ENCODE assay signal across 9 cellular contexts in genomic region chr1:47569681-47570470, GRCh38.
DNase-seq lines count a peak whose midpoint lies in the region; FAIRE-seq and TF ChIP-seq lines count a peak whose summit lies in the region.
"Had no signal": no experiment of that assay in that cellular context is flagged by ENCODE, and none has a peak within 500 bp of the region (broad histone marks: within the 10 kb centered on the region; RNA-seq: fewer than 3 reads in every experiment).

No MANE protein-coding gene starts in this region.

- H3K4me1 ChIP-seq in endothelial cell of umbilical vein (ENCODE audit: control insufficient read depth, extremely low read depth, insufficient read depth, low read length), result peaks cover 25% of the 10 kb centered on the region

- H3K27me3 Mint-ChIP-seq in Calu3 (ENCODE audit: unreplicated experiment) (no peaks in the 10 kb centered on the region), nephron (ENCODE audit: low read depth) (peaks cover 67% of the 10 kb centered on the region)

- no peaks in the 10 kb centered on the region for H3K27me3 ChIP-seq in endothelial cell of umbilical vein (ENCODE audit: control insufficient read depth in 2 of 2, insufficient read depth in 2 of 2, low read length in 2 of 2)

- H3K27ac ChIP-seq in endothelial cell of umbilical vein (ENCODE audit: insufficient read depth, low read depth, low read length), result peak overlapping the region; percentile 23

- FAIRE-seq in endothelial cell of umbilical vein (lab: Jason Lieb, UNC), result peak; percentile 96
- FAIRE-seq: TTC549 had no signal

- no peak for TF ChIP-seq POLR2A in endothelial cell of umbilical vein (IDR thresholded peaks at IDR 0.05; ENCODE audit: low read depth, low read length)

- H3K9me3 ChIP-seq in endothelial cell of umbilical vein (replicated peaks; ENCODE audit: control insufficient read depth, insufficient read depth, low read length), result no peaks in the 10 kb centered on the region

- H3K9me3 Mint-ChIP-seq in Calu3 (ENCODE audit: low read depth, unreplicated experiment) (no peaks in the 10 kb centered on the region), nephron (no peaks in the 10 kb centered on the region)

- no peaks in the 10 kb centered on the region for H4K20me1 ChIP-seq in endothelial cell of umbilical vein (replicated peaks; ENCODE audit: control insufficient read depth, extremely low read depth, insufficient read depth, low read length)

- H3K36me3 Mint-ChIP-seq in Calu3 (ENCODE audit: insufficient read depth, unreplicated experiment) (no peaks in the 10 kb centered on the region), nephron (ENCODE audit: low read depth) (no peaks in the 10 kb centered on the region)

- POLR2A ChIA-PET in endothelial cell of umbilical vein (lab: Charles Lee), result no interaction called here

- H3K79me2 ChIP-seq in endothelial cell of umbilical vein (ENCODE audit: control insufficient read depth, insufficient read depth, low read length), result no peaks in the 10 kb centered on the region

- BruUV-seq in Calu3 (replicated peaks; lab: Mats Ljungman, UMichigan), result no TSS peak
- no TSS peak for BruUV-seq in endothelial cell of umbilical vein (replicated peaks; lab: Mats Ljungman, UMichigan)

- dilution Hi-C loops in endothelial cell of umbilical vein (cut with MboI; ENCODE audit: extremely low pct_ligation_motif_present, low sequenced_read_pairs), result no loop called here

- peak overlapping the region; percentile 26 for H3K4me2 ChIP-seq in endothelial cell of umbilical vein (ENCODE audit: insufficient read depth, low read length)

- no peak overlapping the region for H3K9ac ChIP-seq in endothelial cell of umbilical vein (replicated peaks; ENCODE audit: extremely low read depth, insufficient read depth, low read length)

- TF ChIP-seq CTCF in Calu3 (IDR thresholded peaks at IDR 0.05; ENCODE audit: unreplicated experiment), result no peak
- peak; percentile 28 to 35 for TF ChIP-seq CTCF in endothelial cell of umbilical vein (IDR thresholded peaks at IDR 0.05; ENCODE audit: extremely low read depth in 1 of 2, insufficient read depth in 1 of 2, low read depth in 1 of 2, low read length in 2 of 2)
- peak; percentile 32 to 51 (median 39) for TF ChIP-seq CTCF in nephron (IDR thresholded peaks at IDR 0.05; ENCODE audit: unreplicated experiment in 3 of 3)

- peak; percentile 81 for DNase-seq in Calu3
- DNase-seq in NCI-H460 (ENCODE audit: extremely low read depth, low read depth), result peak; percentile 73
- DNase-seq in endothelial cell of umbilical vein (ENCODE audit: low read depth, low spot score), result peak; percentile 93
- DNase-seq in middle frontal gyrus (ENCODE audit: extremely low spot score, low spot score), result no peak
- DNase-seq in hippocampal formation (lab: John Stamatoyannopoulos, UW), result no peak
- no peak for DNase-seq in KG1 (lab: John Stamatoyannopoulos, UW)
- DNase-seq in stimulated activated CD4-positive, alpha-beta T cell treated with anti-CD3 and anti-CD28 coated beads, Interleukin-4, amount 100 ng/mL, for 1 hour, result no peak

- no peaks in the 10 kb centered on the region for H3K36me3 ChIP-seq in endothelial cell of umbilical vein (ENCODE audit: control insufficient read depth in 2 of 2, extremely low read depth in 1 of 2, insufficient read depth in 2 of 2, low read length in 2 of 2)

- H3K4me1 Mint-ChIP-seq in Calu3 (ENCODE audit: low read depth, unreplicated experiment), result peaks cover 21% of the 10 kb centered on the region
- H3K4me1 Mint-ChIP-seq in nephron, result peaks cover 32% of the 10 kb centered on the region

- peak overlapping the region; percentile 70 for H3K27ac Mint-ChIP-seq in Calu3 (ENCODE audit: unreplicated experiment)
- peak overlapping the region in 2 of 3 experiments; percentile 24 to 44 for H3K27ac Mint-ChIP-seq in nephron

- CTCF ChIA-PET in Calu3 (lab: Charles Lee), result interaction anchor here (0.8 to 1.7 kb wide), 11 partner anchors 9 to 156 kb away, joined by 3 to 25 read pairs (median 4); partner anchors contain the start of gene FOXD2
- CTCF ChIA-PET in endothelial cell of umbilical vein (lab: Charles Lee), result interaction anchor here (0.9 to 2.5 kb wide), 13 partner anchors 9 to 156 kb away, joined by 3 to 10 read pairs (median 5); partner anchors contain the start of gene FOXD2

- H2AFZ ChIP-seq in endothelial cell of umbilical vein (ENCODE audit: low read depth, low read length), result no peak overlapping the region

- intact Hi-C loops in Calu3 (cut with micrococcal nuclease; ENCODE audit: unreplicated experiment), result no loop called here
- intact Hi-C loops in endothelial cell of umbilical vein (cut with micrococcal nuclease), result loop anchor here (1.0 to 5.0 kb wide), 5 partner anchors 37 to 142 kb away; no protein-coding TSS in a partner anchor

- no peak overlapping the region for H3K4me3 Mint-ChIP-seq in Calu3 (ENCODE audit: low read depth, unreplicated experiment)
- H3K4me3 Mint-ChIP-seq in nephron, result peak overlapping the region in 1 of 3 experiments; percentile 36

- H3K9me1 ChIP-seq in endothelial cell of umbilical vein (replicated peaks; ENCODE audit: control insufficient read depth, extremely low read depth, insufficient read depth, low read length), result no peaks in the 10 kb centered on the region

- no peak overlapping the region for H3K4me3 ChIP-seq in endothelial cell of umbilical vein (replicated peaks in 1 of 3; ENCODE audit: insufficient read depth in 1 of 3, low read depth in 1 of 3, low read length in 3 of 3)

TF ChIP-seq in endothelial cell of umbilical vein, 7 proteins besides CTCF, POLR2A, EP300 and RAD21:
- peak; percentile 57 for TF ChIP-seq JUN (IDR thresholded peaks at IDR 0.05; ENCODE audit: borderline replicate concordance, insufficient read depth, insufficient read length, low read depth)
- no peak for TF ChIP-seq EZH2 (IDR thresholded peaks at IDR 0.05; ENCODE audit: borderline replicate concordance, low read depth, low read length, severe bottlenecking)
- TF ChIP-seq GATA2 (IDR thresholded peaks at IDR 0.05; ENCODE audit: insufficient read depth, insufficient read length, low read depth, low read length), result peak; percentile 67
- peak; percentile 60 for TF ChIP-seq POLR2AphosphoS5 (IDR thresholded peaks at IDR 0.05; ENCODE audit: insufficient read depth, low read depth, low read length)
- TF ChIP-seq MAX (IDR thresholded peaks at IDR 0.05; ENCODE audit: insufficient read depth, insufficient read length), result no peak
- no peak for TF ChIP-seq MYC (IDR thresholded peaks at IDR 0.05; ENCODE audit: low read depth, low read length)
- TF ChIP-seq FOS (IDR thresholded peaks at IDR 0.05; ENCODE audit: borderline replicate concordance, insufficient read depth, low read length), result peak; percentile 85

Comparison
In these comparisons a context has a peak if more than half of its experiments do, and no peak if none do; other contexts are left out.
1. DNase-seq: peak in Calu3 (single experiment), NCI-H460 (single experiment) and endothelial cell of umbilical vein (single experiment); none in middle frontal gyrus (single experiment), hippocampal formation (0 of 2), KG1 (single experiment) and stimulated activated CD4-positive, alpha-beta T cell treated with anti-CD3 and anti-CD28 coated beads, Interleukin-4, amount 100 ng/mL, for 1 hour (single experiment).